Comparison of ENCODE assay signal across 12 cellular contexts in genomic region chr10:3136763-3137611, GRCh38. TPM values are rescaled to one million over a fixed set of nuclear protein-coding genes. Genes with fewer than 3 reads are reported as not detected.
DNase-seq lines count a peak whose midpoint lies in the region; ATAC-seq and TF ChIP-seq lines count a peak whose summit lies in the region.
"Had no signal": no experiment of that assay in that cellular context is flagged by ENCODE, and none has a peak within 500 bp of the region (broad histone marks: within the 10 kb centered on the region; RNA-seq: fewer than 3 reads in every experiment).

No MANE protein-coding gene starts in this region.

- H3K4me1 Mint-ChIP-seq in Caco-2 (ENCODE audit: low read depth, unreplicated experiment) (peaks cover 9% of the 10 kb centered on the region), brain (peaks cover under 1% of the 10 kb centered on the region)
- H3K4me1 Mint-ChIP-seq in activated T-helper 1 cell treated with anti-CD3 and anti-CD28 coated beads, Interleukin-12 subunit alpha, Interleukin-12 subunit beta, Interleukin-2, Interleukin-4 antibody, amounts not matched to agents 30 ng/mL and 10 ng/mL and 1 ng/mL, durations not matched to agents 14 hours and 24 hours and 36 hours (ENCODE audit: low read depth), result no peaks in the 10 kb centered on the region

- H3K4me3 Mint-ChIP-seq in Caco-2 (ENCODE audit: unreplicated experiment), result no peak overlapping the region
- H3K4me3 Mint-ChIP-seq in brain, result no peak overlapping the region
- no peak overlapping the region for H3K4me3 Mint-ChIP-seq in activated T-helper 1 cell treated with anti-CD3 and anti-CD28 coated beads, Interleukin-12 subunit alpha, Interleukin-12 subunit beta, Interleukin-2, Interleukin-4 antibody, amounts not matched to agents 30 ng/mL and 10 ng/mL and 1 ng/mL, durations not matched to agents 14 hours and 24 hours and 36 hours

- POLR2A ChIA-PET in Caco-2 (lab: Charles Lee), result no interaction called here

- H3K4me3 ChIP-seq in Caco-2 (ENCODE audit: low read depth, low read length), result no peak overlapping the region
- no peak overlapping the region for H3K4me3 ChIP-seq in skeletal muscle satellite cell (ENCODE audit: low read length)
- H3K4me3 ChIP-seq: right lobe of liver had no signal

- BruUV-seq in Caco-2 (replicated peaks; lab: Mats Ljungman, UMichigan), result no TSS peak

- H3K27ac Mint-ChIP-seq in Caco-2 (ENCODE audit: unreplicated experiment) (peak overlapping the region; percentile 22), brain (peak overlapping the region in 3 of 5 experiments; percentile 46 to 74 (median 70))
- H3K27ac Mint-ChIP-seq in activated T-helper 1 cell treated with anti-CD3 and anti-CD28 coated beads, Interleukin-12 subunit alpha, Interleukin-12 subunit beta, Interleukin-2, Interleukin-4 antibody, amounts not matched to agents 30 ng/mL and 10 ng/mL and 1 ng/mL, durations not matched to agents 14 hours and 24 hours and 36 hours, result no peak overlapping the region

- H3K36me3 Mint-ChIP-seq in Caco-2 (ENCODE audit: insufficient read depth, unreplicated experiment), result peaks cover 98% of the 10 kb centered on the region
- peaks cover 96% of the 10 kb centered on the region for H3K36me3 Mint-ChIP-seq in brain
- H3K36me3 Mint-ChIP-seq in activated T-helper 1 cell treated with anti-CD3 and anti-CD28 coated beads, Interleukin-12 subunit alpha, Interleukin-12 subunit beta, Interleukin-2, Interleukin-4 antibody, amounts not matched to agents 30 ng/mL and 10 ng/mL and 1 ng/mL, durations not matched to agents 14 hours and 24 hours and 36 hours (ENCODE audit: low read depth), result peaks cover 63% of the 10 kb centered on the region

- peak overlapping the region; percentile 42 for H3K9ac ChIP-seq in skeletal muscle satellite cell (ENCODE audit: low read depth, low read length)

- intact Hi-C loops in Caco-2 (cut with micrococcal nuclease; ENCODE audit: unreplicated experiment), result no loop called here
- intact Hi-C loops in activated T-helper 1 cell treated with anti-CD3 and anti-CD28 coated beads, Interleukin-12 subunit alpha, Interleukin-12 subunit beta, Interleukin-2, Interleukin-4 antibody, amounts not matched to agents 30 ng/mL and 10 ng/mL and 1 ng/mL, durations not matched to agents 14 hours and 24 hours and 36 hours (cut with micrococcal nuclease), result no loop called here

- H3K4me1 ChIP-seq in Caco-2 (0 out of 2 replicates have a peak, but pooled peaks cover 11% of the 10 kb centered on the region), skeletal muscle satellite cell (ENCODE audit: control insufficient read depth, insufficient read depth, low read length) (peaks cover 40% of the 10 kb centered on the region)
- H3K4me1 ChIP-seq: right lobe of liver had no signal

- TF ChIP-seq CTCF in Caco-2 (IDR thresholded peaks at IDR 0.05; ENCODE audit: insufficient read depth in 1 of 2, low read depth in 1 of 2, low read length in 1 of 2, severe bottlenecking in 1 of 2, unreplicated experiment in 1 of 2) (no peak), brain (conservative IDR thresholded peaks at IDR 0.05) (no peak)

- no peak for ATAC-seq in GM19351 (IDR thresholded peaks at IDR 0.05; ENCODE audit: unreplicated experiment)

- no peaks in the 10 kb centered on the region for H3K27me3 Mint-ChIP-seq in Caco-2 (ENCODE audit: insufficient read depth, unreplicated experiment)
- H3K27me3 Mint-ChIP-seq in brain, result no peaks in the 10 kb centered on the region
- H3K27me3 Mint-ChIP-seq in activated T-helper 1 cell treated with anti-CD3 and anti-CD28 coated beads, Interleukin-12 subunit alpha, Interleukin-12 subunit beta, Interleukin-2, Interleukin-4 antibody, amounts not matched to agents 30 ng/mL and 10 ng/mL and 1 ng/mL, durations not matched to agents 14 hours and 24 hours and 36 hours (ENCODE audit: insufficient read depth), result no peaks in the 10 kb centered on the region

- H3K9me3 Mint-ChIP-seq in Caco-2 (ENCODE audit: unreplicated experiment), result no peaks in the 10 kb centered on the region
- no peaks in the 10 kb centered on the region for H3K9me3 Mint-ChIP-seq in brain
- H3K9me3 Mint-ChIP-seq in activated T-helper 1 cell treated with anti-CD3 and anti-CD28 coated beads, Interleukin-12 subunit alpha, Interleukin-12 subunit beta, Interleukin-2, Interleukin-4 antibody, amounts not matched to agents 30 ng/mL and 10 ng/mL and 1 ng/mL, durations not matched to agents 14 hours and 24 hours and 36 hours, result no peaks in the 10 kb centered on the region

- H3K27me3 ChIP-seq in Caco-2 (replicated peaks; ENCODE audit: control insufficient read depth, insufficient read depth, low read length) (no peaks in the 10 kb centered on the region), skeletal muscle satellite cell (ENCODE audit: control insufficient read depth, insufficient read depth, low read length) (no peaks in the 10 kb centered on the region)
- H3K27me3 ChIP-seq: right lobe of liver had no signal

- H3K9me3 ChIP-seq in Caco-2 (no peaks in the 10 kb centered on the region), skeletal muscle satellite cell (replicated peaks; ENCODE audit: low read length) (no peaks in the 10 kb centered on the region)
- H3K9me3 ChIP-seq: right lobe of liver had no signal

- CTCF ChIA-PET in Caco-2 (lab: Charles Lee), result no interaction called here

- H3K4me2 ChIP-seq in skeletal muscle satellite cell (ENCODE audit: low read length), result peak overlapping the region; percentile 60

- DNase-seq in Caco-2 (no peak), iris pigment epithelial cell (ENCODE audit: low read depth) (peak; percentile 70), NCI-H2196 (lab: John Stamatoyannopoulos, UW; ENCODE audit: unreplicated experiment) (no peak)
- no peak for DNase-seq in activated T-helper 1 cell treated with anti-CD3 and anti-CD28 coated beads, Interleukin-12 subunit alpha, Interleukin-12 subunit beta, Interleukin-2, Interleukin-4 antibody, amounts not matched to agents 30 ng/mL and 10 ng/mL and 1 ng/mL, durations not matched to agents 14 hours and 24 hours and 36 hours (ENCODE audit: low spot score)
- no peak for DNase-seq in central memory CD4-positive, alpha-beta T cell
- DNase-seq: activated CD4-positive, CD25-positive, alpha-beta regulatory T cell treated with anti-CD3 and anti-CD28 coated beads, Interleukin-2, amount 50 U/mL, for 72 hours; MV-4-11; SIG-M5 had no signal

- peaks cover 14% of the 10 kb centered on the region for H3K36me3 ChIP-seq in Caco-2 (ENCODE audit: control insufficient read depth, insufficient read depth, low read length)
- H3K36me3 ChIP-seq in skeletal muscle satellite cell (ENCODE audit: insufficient read depth, low read length), result peaks cover 96% of the 10 kb centered on the region

RNA-seq across cellular contexts. Expression of gene PITRM1, which starts 35.6 kb away (rescaled TPM):
- 80.5 and 85.4 TPM in 2 replicates for total RNA-seq in Caco-2 (2022)
- polyA plus RNA-seq in brain (ENCODE audit: insufficient read depth, low read depth, low replicate concordance), result 71.6 TPM
- 102 and 109 TPM in 2 replicates for total RNA-seq in skeletal muscle satellite cell (2012; rRNA removed)
- total RNA-seq in activated T-helper 1 cell treated with anti-CD3 and anti-CD28 coated beads, Interleukin-12 subunit alpha, Interleukin-12 subunit beta, Interleukin-2, Interleukin-4 antibody, amounts not matched to agents 30 ng/mL and 10 ng/mL and 1 ng/mL, durations not matched to agents 14 hours and 24 hours and 36 hours, result 76.3 and 80.4 TPM in 2 replicates
